11 cellular contexts compared by ENCODE assay signal in the genomic region with DNA sequence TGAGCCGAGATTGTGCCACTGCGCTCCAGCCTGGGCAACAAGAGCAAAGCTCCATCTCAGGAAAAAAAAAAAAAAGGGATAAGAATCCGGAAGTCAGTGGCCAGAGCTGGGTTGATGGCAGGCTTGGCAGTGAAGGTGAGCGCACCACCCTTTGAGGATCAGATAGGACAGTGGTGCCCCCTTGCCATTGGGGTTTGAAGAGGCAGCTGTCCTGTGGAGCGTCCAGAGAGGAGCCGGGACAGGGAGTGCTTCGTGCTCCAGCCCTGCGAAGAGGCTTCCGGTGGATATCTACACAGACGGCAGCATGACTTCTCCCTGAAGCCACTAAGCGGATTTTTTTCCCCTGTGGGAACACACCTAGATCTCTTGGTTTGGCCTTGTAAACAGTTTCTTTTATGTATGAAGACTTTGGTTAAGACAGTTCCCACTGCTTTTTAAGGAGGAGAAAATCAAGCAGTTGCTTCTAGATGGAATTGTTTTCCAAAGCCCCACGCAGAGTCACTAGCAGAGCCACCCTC. TPM values are rescaled to one million over a fixed set of nuclear protein-coding genes. Genes with fewer than 3 reads are reported as not detected.
DNase-seq lines count a peak whose midpoint lies in the region; ATAC-seq, FAIRE-seq and TF ChIP-seq lines count a peak whose summit lies in the region.
"Had no signal": no experiment of that assay in that cellular context is flagged by ENCODE, and none has a peak within 500 bp of the region (broad histone marks: within the 10 kb centered on the region; RNA-seq: fewer than 3 reads in every experiment).

No MANE protein-coding gene starts in this region.

- no peak for TF ChIP-seq EP300 in HepG2 (IDR thresholded peaks at IDR 0.05; ENCODE audit: low read depth in 2 of 2, low read length in 2 of 2)
- TF ChIP-seq EP300 in HepG2 (CRISPR knock-in tag; IDR thresholded peaks at IDR 0.05; ENCODE audit: borderline replicate concordance) = no peak
- no peak for TF ChIP-seq EP300 in suprapubic skin (IDR thresholded peaks at IDR 0.05)

- H3K9me3 ChIP-seq in HepG2 (ENCODE audit: low read length) = no peaks in the 10 kb centered on the region
- no peaks in the 10 kb centered on the region for H3K9me3 ChIP-seq in suprapubic skin

- H3K27me3 ChIP-seq in HepG2 (ENCODE audit: control insufficient read depth in 1 of 2, insufficient read depth in 2 of 2, low read length in 2 of 2) (no peaks in the 10 kb centered on the region), suprapubic skin (no peaks in the 10 kb centered on the region)

- in situ Hi-C loops in HepG2 (cut with HindIII; ENCODE audit: extremely low pct_ligation_motif_present, low pct_unique_long_range_greater_than_20kb) = no loop called here

- H3K4me2 ChIP-seq in HepG2 (ENCODE audit: low read depth, low read length) = 0 out of 2 replicates have a peak overlapping the region, but pooled peaks have one; percentile 80

- peaks cover 8% of the 10 kb centered on the region for H3K36me3 Mint-ChIP-seq in activated naive CD4-positive, alpha-beta T cell treated with anti-CD3 and anti-CD28 coated beads, Interleukin-2, amount 10 ng/mL, durations not matched to agents 7 days and 5 days
- peaks cover 25% of the 10 kb centered on the region for H3K36me3 Mint-ChIP-seq in activated CD4-positive, alpha-beta memory T cell treated with anti-CD3 and anti-CD28 coated beads, Interleukin-2, amount 10 ng/mL, durations not matched to agents 7 days and 5 days (ENCODE audit: low read depth)

- TF ChIP-seq POLR2A in HepG2 (IDR thresholded peaks at IDR 0.05; ENCODE audit: insufficient read depth in 1 of 2, low read depth in 2 of 2, low read length in 2 of 2) = no peak
- TF ChIP-seq POLR2A in suprapubic skin (IDR thresholded peaks at IDR 0.05) = no peak

- H3K4me3 Mint-ChIP-seq in activated naive CD4-positive, alpha-beta T cell treated with anti-CD3 and anti-CD28 coated beads, Interleukin-2, amount 10 ng/mL, durations not matched to agents 7 days and 5 days = peak overlapping the region; percentile 44
- H3K4me3 Mint-ChIP-seq in activated CD4-positive, alpha-beta memory T cell treated with anti-CD3 and anti-CD28 coated beads, Interleukin-2, amount 10 ng/mL, durations not matched to agents 7 days and 5 days = no peak overlapping the region

- POLR2A ChIA-PET in activated CD4-positive, alpha-beta memory T cell treated with anti-CD3 and anti-CD28 coated beads, Interleukin-2, amount 10 ng/mL, durations not matched to agents 7 days and 5 days (lab: Charles Lee) = interaction anchor here (0.7 to 3.1 kb wide), 5 partner anchors 7 to 225 kb away, joined by 3 to 18 read pairs (median 9); no protein-coding TSS in a partner anchor
- POLR2A ChIA-PET in HepG2 (lab: Yijun Ruan, JAX) = interaction anchor here (1.1 to 2.1 kb wide), 4 partner anchors 14 to 71 kb away, joined by 4 to 8 read pairs (median 6); no protein-coding TSS in a partner anchor

- peak overlapping the region; percentile 90 for H3K27ac Mint-ChIP-seq in activated naive CD4-positive, alpha-beta T cell treated with anti-CD3 and anti-CD28 coated beads, Interleukin-2, amount 10 ng/mL, durations not matched to agents 7 days and 5 days
- H3K27ac Mint-ChIP-seq in activated CD4-positive, alpha-beta memory T cell treated with anti-CD3 and anti-CD28 coated beads, Interleukin-2, amount 10 ng/mL, durations not matched to agents 7 days and 5 days = peak overlapping the region; percentile 84

- H3K4me1 Mint-ChIP-seq in activated naive CD4-positive, alpha-beta T cell treated with anti-CD3 and anti-CD28 coated beads, Interleukin-2, amount 10 ng/mL, durations not matched to agents 7 days and 5 days = peaks cover 77% of the 10 kb centered on the region
- peaks cover 72% of the 10 kb centered on the region for H3K4me1 Mint-ChIP-seq in activated CD4-positive, alpha-beta memory T cell treated with anti-CD3 and anti-CD28 coated beads, Interleukin-2, amount 10 ng/mL, durations not matched to agents 7 days and 5 days

- TF ChIP-seq CTCF in HepG2 (CRISPR knock-in tag; IDR thresholded peaks at IDR 0.05) = no peak
- TF ChIP-seq CTCF in suprapubic skin (IDR thresholded peaks at IDR 0.05) = no peak

- DNase-seq in activated naive CD4-positive, alpha-beta T cell treated with anti-CD3 and anti-CD28 coated beads, Interleukin-2, amount 10 ng/mL, durations not matched to agents 7 days and 5 days = no peak
- DNase-seq in activated naive CD4-positive, alpha-beta T cell treated with Interleukin-2 at 50 U/mL for 16 hours = no peak
- DNase-seq in activated CD4-positive, alpha-beta memory T cell treated with anti-CD3 and anti-CD28 coated beads, Interleukin-2, amount 10 ng/mL, durations not matched to agents 7 days and 5 days = no peak
- DNase-seq in HepG2 (ENCODE audit: low spot score) (no peak), suprapubic skin (ENCODE audit: low spot score in 2 of 2) (peak in 1 of 2 donors; percentile 56)
- DNase-seq: glutamatergic neuron, H7, SW 1271 had no signal

- peaks cover 53% of the 10 kb centered on the region; the same call in 1 of the 2 replicates for H4K20me1 ChIP-seq in HepG2 (ENCODE audit: insufficient read depth, low read length)

- H3K79me2 ChIP-seq in HepG2 (ENCODE audit: insufficient read depth, low read length) = peaks cover 69% of the 10 kb centered on the region

- H3K4me1 ChIP-seq in HepG2 (ENCODE audit: insufficient read depth, low read length) (peaks cover 81% of the 10 kb centered on the region), suprapubic skin (peaks cover 40% of the 10 kb centered on the region)

- H3K27ac ChIP-seq in HepG2 (ENCODE audit: extremely low read length, insufficient read depth, low read length) = peak overlapping the region; percentile 75
- H3K27ac ChIP-seq in suprapubic skin = peak overlapping the region; percentile 80

- no peak overlapping the region for H2AFZ ChIP-seq in HepG2 (ENCODE audit: low read length)

- H3K36me3 ChIP-seq in HepG2 (replicated peaks in 1 of 2; ENCODE audit: control insufficient read depth in 1 of 2, insufficient read depth in 2 of 2, low read length in 2 of 2) (0 out of 5 replicates have a peak, but pooled peaks cover 0 to 2% of the 10 kb centered on the region in 2 experiments), suprapubic skin (no peaks in the 10 kb centered on the region)

- no TSS peak for BruUV-seq in HepG2 (replicated peaks; lab: Mats Ljungman, UMichigan)

- no peak overlapping the region for H3K4me3 ChIP-seq in HepG2 (replicated peaks in 1 of 3; ENCODE audit: insufficient read depth in 1 of 3, low read depth in 2 of 3, low read length in 3 of 3)
- H3K4me3 ChIP-seq in suprapubic skin = no peak overlapping the region

- no peak for ATAC-seq in HepG2
- no peak for ATAC-seq in GM21576 (IDR thresholded peaks at IDR 0.05; ENCODE audit: unreplicated experiment)
- no peak for ATAC-seq in HG03139 (IDR thresholded peaks at IDR 0.05; ENCODE audit: unreplicated experiment)
- no peak for ATAC-seq in HG02642 (IDR thresholded peaks at IDR 0.05; ENCODE audit: poor library complexity, unreplicated experiment)

- intact Hi-C loops in HepG2 (cut with micrococcal nuclease; ENCODE audit: unreplicated experiment) = no loop called here

- no peaks in the 10 kb centered on the region for H3K9me3 Mint-ChIP-seq in activated naive CD4-positive, alpha-beta T cell treated with anti-CD3 and anti-CD28 coated beads, Interleukin-2, amount 10 ng/mL, durations not matched to agents 7 days and 5 days
- H3K9me3 Mint-ChIP-seq in activated CD4-positive, alpha-beta memory T cell treated with anti-CD3 and anti-CD28 coated beads, Interleukin-2, amount 10 ng/mL, durations not matched to agents 7 days and 5 days = no peaks in the 10 kb centered on the region

- CTCF ChIA-PET in activated naive CD4-positive, alpha-beta T cell treated with anti-CD3 and anti-CD28 coated beads, Interleukin-2, amount 10 ng/mL, durations not matched to agents 7 days and 5 days (lab: Charles Lee) = interaction anchor here (1.4 to 2.8 kb wide), 4 partner anchors 10 to 154 kb away, joined by 3 to 9 read pairs (median 5); no protein-coding TSS in a partner anchor
- CTCF ChIA-PET in activated CD4-positive, alpha-beta memory T cell treated with anti-CD3 and anti-CD28 coated beads, Interleukin-2, amount 10 ng/mL, durations not matched to agents 7 days and 5 days (lab: Charles Lee) = interaction anchor here (1.0 to 2.9 kb wide), 2 partner anchors 7 to 16 kb away, joined by 3 to 11 read pairs; partner anchors contain the start of gene TBC1D14
- CTCF ChIA-PET in HepG2 (lab: Yijun Ruan, JAX; ENCODE audit: low intra/inter-chr PET ratio, low total read pairs) = no interaction called here

- no peaks in the 10 kb centered on the region for H3K27me3 Mint-ChIP-seq in activated naive CD4-positive, alpha-beta T cell treated with anti-CD3 and anti-CD28 coated beads, Interleukin-2, amount 10 ng/mL, durations not matched to agents 7 days and 5 days
- no peaks in the 10 kb centered on the region for H3K27me3 Mint-ChIP-seq in activated CD4-positive, alpha-beta memory T cell treated with anti-CD3 and anti-CD28 coated beads, Interleukin-2, amount 10 ng/mL, durations not matched to agents 7 days and 5 days

- no peak for TF ChIP-seq RAD21 in HepG2 (CRISPR knock-in tag; IDR thresholded peaks at IDR 0.05)

- WGBS in HepG2 (ENCODE audit: low lambda C conversion rate) = 95% methylated on average over 9 of the region's 12 CpGs
- 91% methylated on average over 12 of the region's 12 CpGs for WGBS in suprapubic skin

- no peak for FAIRE-seq in HepG2 (lab: Jason Lieb, UNC)

- H3K9ac ChIP-seq in HepG2 (ENCODE audit: insufficient read depth, low read depth, low read length) = no peak overlapping the region

RNA-seq across cellular contexts. Expression of gene TBC1D14, which starts 6.5 kb away (rescaled TPM):
- 10 to 100 TPM; 53.7 to 55.3 TPM for total RNA-seq in activated CD4-positive, alpha-beta memory T cell treated with anti-CD3 and anti-CD28 coated beads, Interleukin-2, amount 10 ng/mL, durations not matched to agents 7 days and 5 days
- total RNA-seq in HepG2 (2016; rRNA removed; fragmentation: Illumina TruSeq; extraction: Trizol) (46.5 and 53.3 TPM in 2 replicates), suprapubic skin (100 to 1,000 TPM in 2 of 4 donors, 10 to 100 TPM in 2; 55.0 to 111 (median 97.9) TPM)
- 65.4 and 73.2 TPM in 2 replicates for total RNA-seq in HepG2 (2016; cell fraction: cytosol; rRNA removed; fragmentation: Illumina TruSeq; extraction: Trizol; ENCODE audit: low read depth)
- 45.9 and 47.6 TPM in 2 replicates for total RNA-seq in HepG2 (2016; cell fraction: insoluble cytoplasmic fraction; rRNA removed; fragmentation: Illumina TruSeq; extraction: Trizol)
- total RNA-seq in HepG2 (2016; cell fraction: membrane; rRNA removed; fragmentation: Illumina TruSeq; extraction: Trizol) = 39.0 and 41.3 TPM in 2 replicates
- 38.2 and 42.5 TPM in 2 replicates for total RNA-seq in HepG2 (2016; cell fraction: nucleus; rRNA removed; fragmentation: Illumina TruSeq; extraction: Trizol)
- polyA plus RNA-seq in HepG2 (2011; rRNA removed) = 29.5 and 31.8 TPM in 2 replicates
- 29.0 and 31.7 TPM in 2 replicates for polyA plus RNA-seq in HepG2 (2011; cell fraction: cytosol; rRNA removed)
- polyA plus RNA-seq in HepG2 (2011; cell fraction: nucleus; rRNA removed) = 29.6 and 30.6 TPM in 2 replicates
- polyA plus RNA-seq in HepG2 (2012) = 31.1 and 34.7 TPM in 2 replicates
- polyA plus RNA-seq in HepG2 (2016; cell fraction: cytosol; fragmentation: Illumina TruSeq; extraction: Trizol; ENCODE audit: low read depth) = 5.0 TPM in 2 replicates
- 34.0 and 38.1 TPM in 2 replicates for polyA plus RNA-seq in HepG2 (2016; cell fraction: insoluble cytoplasmic fraction; fragmentation: Illumina TruSeq; extraction: Trizol; ENCODE audit: low read depth)
- polyA plus RNA-seq in HepG2 (2016; cell fraction: membrane; fragmentation: Illumina TruSeq; extraction: Trizol; ENCODE audit: low read depth) = 15.8 and 17.3 TPM in 2 replicates
- polyA plus RNA-seq in HepG2 (2016; cell fraction: nucleus; fragmentation: Illumina TruSeq; extraction: Trizol; ENCODE audit: insufficient read depth, low read depth) = 42.2 and 45.1 TPM in 2 replicates
- 34.1 and 63.3 TPM in 2 replicates for polyA minus RNA-seq in HepG2 (2011; rRNA and poly(A)+ RNA removed; ENCODE audit: low replicate concordance)
- polyA minus RNA-seq in HepG2 (2011; cell fraction: cytosol; rRNA and poly(A)+ RNA removed) = 21.7 and 28.5 TPM in 2 replicates
- 25.8 and 31.3 TPM in 2 replicates for polyA minus RNA-seq in HepG2 (2011; cell fraction: nucleus; rRNA and poly(A)+ RNA removed)
